ENCODE assay signal across 15 cellular contexts in genomic region chr12:6770600-6770999, GRCh38. TPM values are rescaled to one million over a fixed set of nuclear protein-coding genes. Genes with fewer than 3 reads are reported as not detected.
DNase-seq lines count a peak whose midpoint lies in the region; ATAC-seq lines count a peak whose summit lies in the region.
"Had no signal": no experiment of that assay in that cellular context is flagged by ENCODE, and none has a peak within 500 bp of the region (broad histone marks: within the 10 kb centered on the region; RNA-seq: fewer than 3 reads in every experiment).

No MANE protein-coding gene starts in this region.

- H4K91ac ChIP-seq in mesenchymal stem cell (ENCODE audit: low read length), result no peak overlapping the region

- no peak overlapping the region for H3K4me3 Mint-ChIP-seq in CD8-positive, alpha-beta memory T cell
- H3K4me3 Mint-ChIP-seq in T-helper 17 cell, result no peak overlapping the region
- H3K4me3 Mint-ChIP-seq: memory B cell had no signal

- peaks cover 6% of the 10 kb centered on the region for H3K79me1 ChIP-seq in mesenchymal stem cell (replicated peaks; ENCODE audit: low read length, poor library complexity, severe bottlenecking)

- no peak overlapping the region for H2BK15ac ChIP-seq in mesenchymal stem cell (ENCODE audit: low read depth, poor library complexity, severe bottlenecking)

- H2BK5ac ChIP-seq in mesenchymal stem cell (ENCODE audit: low read depth, low read length, poor library complexity, severe bottlenecking), result no peak overlapping the region

- no peak overlapping the region for H3K4ac ChIP-seq in mesenchymal stem cell (ENCODE audit: low read depth in 1 of 2, low read length in 2 of 2)

- peak overlapping the region; percentile 23 for H3K9ac ChIP-seq in mesenchymal stem cell (ENCODE audit: low read length)

- no peaks in the 10 kb centered on the region for H3K27me3 ChIP-seq in CD8-positive, alpha-beta memory T cell (ENCODE audit: insufficient read depth, low read length, poor library complexity, severe bottlenecking)
- peaks cover 21 to 23% of the 10 kb centered on the region in 2 experiments for H3K27me3 ChIP-seq in mesenchymal stem cell (ENCODE audit: control insufficient read depth in 1 of 2, insufficient read depth in 1 of 2, low read length in 2 of 2)

- ATAC-seq in T-helper 17 cell, result no peak

- H3K27ac Mint-ChIP-seq in CD8-positive, alpha-beta memory T cell, result peak overlapping the region in 6 of 8 donors; percentile 26 to 90 (median 65)
- H3K27ac Mint-ChIP-seq in T-helper 17 cell, result peak overlapping the region; percentile 57
- H3K27ac Mint-ChIP-seq: memory B cell had no signal

- no peak overlapping the region for H2BK120ac ChIP-seq in mesenchymal stem cell (ENCODE audit: low read depth, low read length)

- H3K4me2 ChIP-seq in mesenchymal stem cell (ENCODE audit: low read length, poor library complexity, severe bottlenecking), result no peak overlapping the region

- no peak overlapping the region for H3K18ac ChIP-seq in mesenchymal stem cell (ENCODE audit: low read depth in 1 of 2, low read length in 2 of 2)

- peaks cover 52% of the 10 kb centered on the region for H3K4me1 ChIP-seq in CD8-positive, alpha-beta memory T cell (ENCODE audit: insufficient read depth, low read length)
- H3K4me1 ChIP-seq in mesenchymal stem cell (ENCODE audit: control insufficient read depth, insufficient read depth, low read depth, low read length), result peaks cover 36% of the 10 kb centered on the region

- H3K14ac ChIP-seq in mesenchymal stem cell (ENCODE audit: low read length in 2 of 2), result no peak overlapping the region

- no peak overlapping the region for H3K27ac ChIP-seq in CD8-positive, alpha-beta memory T cell (ENCODE audit: low read depth, low read length)
- no peak overlapping the region for H3K27ac ChIP-seq in mesenchymal stem cell (ENCODE audit: low read length, poor library complexity, severe bottlenecking)

- no peak overlapping the region for H2BK12ac ChIP-seq in mesenchymal stem cell (ENCODE audit: low read length in 2 of 2)

- peaks cover 14 to 15% of the 10 kb centered on the region in 2 donors for H3K27me3 Mint-ChIP-seq in CD8-positive, alpha-beta memory T cell
- H3K27me3 Mint-ChIP-seq in T-helper 17 cell, result peaks cover 54% of the 10 kb centered on the region

- DNase-seq in CD8-positive, alpha-beta memory T cell, result no peak
- no peak for DNase-seq in T-helper 17 cell
- no peak for DNase-seq in mesenchymal stem cell
- no peak for DNase-seq in NK-92 (lab: John Stamatoyannopoulos, UW; ENCODE audit: unreplicated experiment)
- DNase-seq in germinal center (ENCODE audit: low spot score), result no peak
- no peak for DNase-seq in RPMI8226
- DNase-seq: NCI-H146; NCI-H69; SHP77; stimulated activated CD4-positive, alpha-beta T cell treated with anti-CD3 and anti-CD28 coated beads, Interleukin-4, amount 100 ng/mL, for 1 hour; stimulated activated naive CD4-positive, alpha-beta T cell treated with Interleukin-2 at 50 U/mL for 16 hours had no signal

- no peak overlapping the region for H3K23ac ChIP-seq in mesenchymal stem cell (ENCODE audit: low read length in 2 of 2)

- POLR2A ChIA-PET in CD8-positive, alpha-beta memory T cell (lab: Charles Lee), result no interaction called here

- no peak overlapping the region for H2AK5ac ChIP-seq in mesenchymal stem cell (ENCODE audit: low read length, severe bottlenecking)

- H3K4me1 Mint-ChIP-seq in CD8-positive, alpha-beta memory T cell, result peaks cover 53 to 78% (median 57%) of the 10 kb centered on the region in 3 donors
- H3K4me1 Mint-ChIP-seq in T-helper 17 cell, result peaks cover 39% of the 10 kb centered on the region

- H3K4me3 ChIP-seq in CD8-positive, alpha-beta memory T cell (ENCODE audit: low read length), result no peak overlapping the region
- no peak overlapping the region for H3K4me3 ChIP-seq in mesenchymal stem cell (ENCODE audit: insufficient read depth in 1 of 2, low read depth in 1 of 2, low read length in 2 of 2)

- H3K36me3 ChIP-seq in CD8-positive, alpha-beta memory T cell (ENCODE audit: insufficient read depth, low read length), result no peaks in the 10 kb centered on the region
- H3K36me3 ChIP-seq in mesenchymal stem cell (ENCODE audit: control insufficient read depth in 1 of 2, insufficient read depth in 2 of 2, low read depth in 1 of 2, low read length in 2 of 2), result peaks cover 18 to 47% of the 10 kb centered on the region in 2 experiments

- no peak overlapping the region for H4K8ac ChIP-seq in mesenchymal stem cell (ENCODE audit: low read length)

- 94% methylated on average over 6 of the region's 10 CpGs for WGBS in mesenchymal stem cell

- peaks cover 0 to 12% (median 2%) of the 10 kb centered on the region in 3 donors for H3K36me3 Mint-ChIP-seq in CD8-positive, alpha-beta memory T cell
- peaks cover 13% of the 10 kb centered on the region for H3K36me3 Mint-ChIP-seq in T-helper 17 cell (ENCODE audit: low read depth)
- H3K36me3 Mint-ChIP-seq: memory B cell had no signal

- CTCF ChIA-PET in CD8-positive, alpha-beta memory T cell (lab: Charles Lee), result interaction anchor here (1.2 to 11.0 kb wide), 5 partner anchors 10 to 166 kb away, joined by 3 to 162 read pairs (median 3); partner anchors contain the start of gene MLF2

- no peak overlapping the region for H2AFZ ChIP-seq in mesenchymal stem cell (ENCODE audit: low read depth, low read length)

- no peaks in the 10 kb centered on the region for H3K9me3 ChIP-seq in CD8-positive, alpha-beta memory T cell (ENCODE audit: low read length)
- H3K9me3 ChIP-seq in T-helper 17 cell (ENCODE audit: control insufficient read depth, low read length, poor library complexity, severe bottlenecking), result no peaks in the 10 kb centered on the region
- no peaks in the 10 kb centered on the region for H3K9me3 ChIP-seq in mesenchymal stem cell (ENCODE audit: control insufficient read depth, low read length)

- no peaks in the 10 kb centered on the region for H3K9me3 Mint-ChIP-seq in CD8-positive, alpha-beta memory T cell
- H3K9me3 Mint-ChIP-seq: memory B cell had no signal

RNA-seq across cellular contexts. Expression of gene LAG3, which starts 1.7 kb away (rescaled TPM):
- total RNA-seq in CD8-positive, alpha-beta memory T cell, result 100 to 1,000 TPM; 236 to 245 TPM
- 37.3 TPM for polyA plus RNA-seq in CD8-positive, alpha-beta memory T cell
- 1 to 10 TPM; 3.8 to 4.6 TPM for total RNA-seq in T-helper 17 cell
- 0.23 TPM for polyA plus RNA-seq in mesenchymal stem cell (2013, experiment 1 of 2)
- polyA plus RNA-seq in mesenchymal stem cell (2013, experiment 2 of 2), result 0.23 TPM
- total RNA-seq: epithelial cell of proximal tubule, renal cortical epithelial cell had no signal
- polyA plus RNA-seq: CD14-positive monocyte had no signal

RNA-seq across cellular contexts. Expression of gene PTMS, which starts 4.4 kb away (rescaled TPM):
- total RNA-seq in CD8-positive, alpha-beta memory T cell, result 10 to 100 TPM; 75.3 to 87.2 TPM
- 10.9 TPM for polyA plus RNA-seq in CD8-positive, alpha-beta memory T cell
- total RNA-seq in T-helper 17 cell, result 10 to 100 TPM in 1 of 2 donors, 1 to 10 TPM in 1; 7.0 to 12.0 TPM
- polyA plus RNA-seq in mesenchymal stem cell (2013, experiment 1 of 2), result 525 TPM
- polyA plus RNA-seq in mesenchymal stem cell (2013, experiment 2 of 2), result 500 TPM

RNA-seq across cellular contexts. Expression of gene MLF2, which starts 17.7 kb away (rescaled TPM):
- total RNA-seq in CD8-positive, alpha-beta memory T cell, result 100 to 1,000 TPM; 141 to 146 TPM
- polyA plus RNA-seq in CD8-positive, alpha-beta memory T cell, result 141 TPM
- 100 to 1,000 TPM; 104 to 108 TPM for total RNA-seq in T-helper 17 cell
- 221 TPM for polyA plus RNA-seq in mesenchymal stem cell (2013, experiment 1 of 2)
- 224 TPM for polyA plus RNA-seq in mesenchymal stem cell (2013, experiment 2 of 2)

RNA-seq across cellular contexts. Expression of gene CD4, which starts 18.7 kb away (rescaled TPM):
- total RNA-seq in CD8-positive, alpha-beta memory T cell, result 1 to 10 TPM; 1.2 to 1.8 TPM
- 0.30 TPM for polyA plus RNA-seq in CD8-positive, alpha-beta memory T cell
- total RNA-seq in T-helper 17 cell, result 100 to 1,000 TPM; 187 to 205 TPM
- 1.8 TPM for polyA plus RNA-seq in mesenchymal stem cell (2013, experiment 1 of 2)
- polyA plus RNA-seq in mesenchymal stem cell (2013, experiment 2 of 2), result 2.1 TPM

RNA-seq across cellular contexts. Expression of gene COPS7A, which starts 46.8 kb away (rescaled TPM):
- total RNA-seq in CD8-positive, alpha-beta memory T cell, result 10 to 100 TPM; 48.8 to 49.7 TPM
- 46.2 TPM for polyA plus RNA-seq in CD8-positive, alpha-beta memory T cell
- total RNA-seq in T-helper 17 cell, result 10 to 100 TPM; 13.9 to 17.9 TPM
- 65.6 TPM for polyA plus RNA-seq in mesenchymal stem cell (2013, experiment 1 of 2)
- polyA plus RNA-seq in mesenchymal stem cell (2013, experiment 2 of 2), result 66.6 TPM

Comparison
In these comparisons a context has a peak if more than half of its experiments do, and no peak if none do; other contexts are left out.
1. RNA of gene LAG3, which starts 1.7 kb away (total RNA-seq): 236 to 245 TPM in CD8-positive, alpha-beta memory T cell; 3.8 to 4.6 TPM in T-helper 17 cell; every median in the first group is over 10 times any median in the second.
2. RNA of gene PTMS, which starts 4.4 kb away (total RNA-seq): 75.3 to 87.2 TPM in CD8-positive, alpha-beta memory T cell; 7.0 to 12.0 TPM in T-helper 17 cell; every median in the first group is over 4 times any median in the second.